8 cellular contexts compared by ENCODE assay signal in genomic region chr5:76790632-76791290, GRCh38. TPM values are rescaled to one million over a fixed set of nuclear protein-coding genes. Genes with fewer than 3 reads are reported as not detected.
A peak's percentile ranks its signal among the peaks of the same experiment; 100 is the strongest.
DNase-seq lines count a peak whose midpoint lies in the region; ATAC-seq lines count a peak whose summit lies in the region.

No MANE protein-coding gene starts in this region.

- H3K9me3 ChIP-seq in subcutaneous abdominal adipose tissue (ENCODE audit: control insufficient read depth in 5 of 5, low read length in 5 of 5) = no peaks in the 10 kb centered on the region

- H3K4me1 ChIP-seq in subcutaneous abdominal adipose tissue (ENCODE audit: control insufficient read depth in 5 of 5, insufficient read depth in 5 of 5, low read length in 5 of 5) = peaks cover 4 to 39% (median 12%) of the 10 kb centered on the region in 5 donors

- H3K27me3 ChIP-seq in subcutaneous abdominal adipose tissue (ENCODE audit: control insufficient read depth in 5 of 5, insufficient read depth in 4 of 5, low read length in 5 of 5) = no peaks in the 10 kb centered on the region

- no peaks in the 10 kb centered on the region for H3K36me3 Mint-ChIP-seq in activated T-helper 17 cell treated with anti-CD3 and anti-CD28 coated beads, Interleukin-2, amount 50 U/mL, for 72 hours (ENCODE audit: low read depth)

- peak overlapping the region; percentile 55 for H3K27ac ChIP-seq in subcutaneous abdominal adipose tissue (ENCODE audit: low read depth, low read length)

- no peaks in the 10 kb centered on the region for H3K27me3 Mint-ChIP-seq in activated T-helper 17 cell treated with anti-CD3 and anti-CD28 coated beads, Interleukin-2, amount 50 U/mL, for 72 hours

- peaks cover 16% of the 10 kb centered on the region for H3K4me1 Mint-ChIP-seq in activated T-helper 17 cell treated with anti-CD3 and anti-CD28 coated beads, Interleukin-2, amount 50 U/mL, for 72 hours

- H3K4me3 Mint-ChIP-seq in activated T-helper 17 cell treated with anti-CD3 and anti-CD28 coated beads, Interleukin-2, amount 50 U/mL, for 72 hours = peak overlapping the region; percentile 51

- H3K27ac Mint-ChIP-seq in activated T-helper 17 cell treated with anti-CD3 and anti-CD28 coated beads, Interleukin-2, amount 50 U/mL, for 72 hours = peak overlapping the region; percentile 86

- H3K9ac ChIP-seq in subcutaneous abdominal adipose tissue (ENCODE audit: low read length in 5 of 5) = peak overlapping the region in 1 of 5 donors; percentile 11

- peak; percentile 94 for ATAC-seq in activated T-helper 17 cell treated with anti-CD3 and anti-CD28 coated beads, Interleukin-2, amount 50 U/mL, for 72 hours (replicated peaks)
- ATAC-seq in GM18511 (IDR thresholded peaks at IDR 0.05; ENCODE audit: unreplicated experiment) = no peak

- H3K36me3 ChIP-seq in subcutaneous abdominal adipose tissue (ENCODE audit: control insufficient read depth in 5 of 5, insufficient read depth in 5 of 5, low read length in 5 of 5) = no peaks in the 10 kb centered on the region

- H3K9me3 Mint-ChIP-seq in activated T-helper 17 cell treated with anti-CD3 and anti-CD28 coated beads, Interleukin-2, amount 50 U/mL, for 72 hours = no peaks in the 10 kb centered on the region

- peak; percentile 8 for DNase-seq in stimulated activated CD4-positive, alpha-beta T cell treated with anti-CD3 and anti-CD28 coated beads, Interleukin-1b, Interleukin-23, amount 100 ng/mL, for 48 hours
- no peak for DNase-seq in stimulated activated CD4-positive, alpha-beta T cell treated with anti-CD3 and anti-CD28 coated beads, Interleukin-4, amount 100 ng/mL, for 1 hour
- peak; percentile 82 for DNase-seq in hepatic stellate cell (ENCODE audit: low spot score)
- DNase-seq in NCI-H146 treated with DMSO at 0.1 percent for 48 hours (lab: John Stamatoyannopoulos, UW; ENCODE audit: unreplicated experiment) = no peak
- DNase-seq in GDM1 (lab: John Stamatoyannopoulos, UW) = no peak

- H3K4me3 ChIP-seq in subcutaneous abdominal adipose tissue (ENCODE audit: low read depth in 1 of 5, low read length in 5 of 5) = no peak overlapping the region

RNA-seq across cellular contexts. Expression of gene F2RL1, which starts 28.1 kb away (rescaled TPM):
- 1 to 10 TPM in 1 of 2 donors, under 1 TPM in 1; 0.85 to 1.9 TPM for total RNA-seq in activated T-helper 17 cell treated with anti-CD3 and anti-CD28 coated beads, Interleukin-2, amount 50 U/mL, for 72 hours

RNA-seq across cellular contexts. Expression of gene S100Z, which starts 59.1 kb away (rescaled TPM):
- total RNA-seq in activated T-helper 17 cell treated with anti-CD3 and anti-CD28 coated beads, Interleukin-2, amount 50 U/mL, for 72 hours = 1 to 10 TPM; 5.2 to 7.5 TPM

Comparison
In these comparisons a context has a peak if more than half of its experiments do, and no peak if none do; other contexts are left out.
1. DNase-seq: peak in stimulated activated CD4-positive, alpha-beta T cell treated with anti-CD3 and anti-CD28 coated beads, Interleukin-1b, Interleukin-23, amount 100 ng/mL, for 48 hours (single experiment) and hepatic stellate cell (single experiment); none in stimulated activated CD4-positive, alpha-beta T cell treated with anti-CD3 and anti-CD28 coated beads, Interleukin-4, amount 100 ng/mL, for 1 hour (single experiment), NCI-H146 treated with DMSO at 0.1 percent for 48 hours (single experiment) and GDM1 (single experiment).